ENCODE assay signal across 11 cellular contexts in the genomic region with DNA sequence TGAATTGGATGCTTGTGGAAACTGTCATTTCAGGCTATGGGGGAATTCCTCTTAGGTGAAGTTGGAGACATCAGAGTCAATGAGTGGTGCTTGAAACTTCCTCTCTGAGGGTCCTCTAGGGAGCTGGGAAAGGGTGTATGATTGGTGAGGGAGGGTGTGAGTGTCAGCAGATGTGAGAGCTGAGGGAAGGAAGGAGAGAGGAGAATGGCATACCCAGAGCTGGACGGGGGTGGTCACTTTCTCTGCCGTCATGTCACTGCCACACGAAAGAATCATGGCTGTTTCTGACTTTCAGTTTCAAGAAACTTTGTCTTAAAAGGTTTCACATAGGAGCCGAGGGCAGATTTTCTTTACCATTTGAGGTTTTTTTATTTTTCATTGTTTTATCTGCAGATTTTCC. TPM values are rescaled to one million over a fixed set of nuclear protein-coding genes. Genes with fewer than 3 reads are reported as not detected.
DNase-seq lines count a peak whose midpoint lies in the region; ATAC-seq and TF ChIP-seq lines count a peak whose summit lies in the region.
"Had no signal": no experiment of that assay in that cellular context is flagged by ENCODE, and none has a peak within 500 bp of the region (broad histone marks: within the 10 kb centered on the region; RNA-seq: fewer than 3 reads in every experiment).

No MANE protein-coding gene starts in this region.

- peak overlapping the region in 2 of 3 donors; percentile 0 to 51 for H3K27ac ChIP-seq in thyroid gland

- H3K27me3 ChIP-seq in thyroid gland, result no peaks in the 10 kb centered on the region

- peaks cover 23 to 25% of the 10 kb centered on the region in 2 donors for H3K4me1 ChIP-seq in thyroid gland

- H3K9me3 Mint-ChIP-seq in stimulated activated naive CD8-positive, alpha-beta T cell treated with anti-CD3 and anti-CD28 coated beads, Interleukin-15, Interleukin-2, amounts not matched to agents 100 ng/mL and 50 ng/mL, for 24 hours, result no peaks in the 10 kb centered on the region
- H3K9me3 Mint-ChIP-seq in stimulated activated naive CD8-positive, alpha-beta T cell treated with anti-CD3 and anti-CD28 coated beads, Interleukin-15, amount 100 ng/mL, for 72 hours, result no peaks in the 10 kb centered on the region
- H3K9me3 Mint-ChIP-seq in activated CD4-positive, alpha-beta memory T cell treated with anti-CD3 and anti-CD28 coated beads for 36 hours, result no peaks in the 10 kb centered on the region

- WGBS in thyroid gland, 2 donors, result 78 to 79% methylated on average over 4 of the region's 4 CpGs

- H3K9me3 ChIP-seq in thyroid gland, result no peaks in the 10 kb centered on the region

- no peak for ATAC-seq in stimulated activated naive CD8-positive, alpha-beta T cell treated with anti-CD3 and anti-CD28 coated beads, Interleukin-15, amount 100 ng/mL, for 72 hours
- peak; percentile 33 for ATAC-seq in HG02678 (IDR thresholded peaks at IDR 0.05; ENCODE audit: unreplicated experiment)
- no peak for ATAC-seq in GM19452 (IDR thresholded peaks at IDR 0.05; ENCODE audit: unreplicated experiment)
- ATAC-seq in GM21526 (IDR thresholded peaks at IDR 0.05; ENCODE audit: low FRiP score, unreplicated experiment), result no peak

- no peaks in the 10 kb centered on the region for H3K27me3 Mint-ChIP-seq in stimulated activated naive CD8-positive, alpha-beta T cell treated with anti-CD3 and anti-CD28 coated beads, Interleukin-15, Interleukin-2, amounts not matched to agents 100 ng/mL and 50 ng/mL, for 24 hours
- H3K27me3 Mint-ChIP-seq in stimulated activated naive CD8-positive, alpha-beta T cell treated with anti-CD3 and anti-CD28 coated beads, Interleukin-15, amount 100 ng/mL, for 72 hours, result no peaks in the 10 kb centered on the region
- no peaks in the 10 kb centered on the region for H3K27me3 Mint-ChIP-seq in activated CD4-positive, alpha-beta memory T cell treated with anti-CD3 and anti-CD28 coated beads for 36 hours

- no peak for TF ChIP-seq POLR2A in thyroid gland (IDR thresholded peaks at IDR 0.05)

- peak overlapping the region; percentile 23 for H3K27ac Mint-ChIP-seq in stimulated activated naive CD8-positive, alpha-beta T cell treated with anti-CD3 and anti-CD28 coated beads, Interleukin-15, Interleukin-2, amounts not matched to agents 100 ng/mL and 50 ng/mL, for 24 hours
- H3K27ac Mint-ChIP-seq in stimulated activated naive CD8-positive, alpha-beta T cell treated with anti-CD3 and anti-CD28 coated beads, Interleukin-15, amount 100 ng/mL, for 72 hours, result no peak overlapping the region
- no peak overlapping the region for H3K27ac Mint-ChIP-seq in activated CD4-positive, alpha-beta memory T cell treated with anti-CD3 and anti-CD28 coated beads for 36 hours

- peaks cover 6 to 9% of the 10 kb centered on the region in 2 donors for H3K36me3 ChIP-seq in thyroid gland

- POLR2A ChIA-PET in activated CD4-positive, alpha-beta memory T cell treated with anti-CD3 and anti-CD28 coated beads for 36 hours (lab: Charles Lee), result no interaction called here

- H3K4me3 ChIP-seq in thyroid gland (replicated peaks in 1 of 3), result no peak overlapping the region

- H3K4me1 Mint-ChIP-seq in stimulated activated naive CD8-positive, alpha-beta T cell treated with anti-CD3 and anti-CD28 coated beads, Interleukin-15, Interleukin-2, amounts not matched to agents 100 ng/mL and 50 ng/mL, for 24 hours (ENCODE audit: low read depth), result peaks cover 20% of the 10 kb centered on the region
- H3K4me1 Mint-ChIP-seq in stimulated activated naive CD8-positive, alpha-beta T cell treated with anti-CD3 and anti-CD28 coated beads, Interleukin-15, amount 100 ng/mL, for 72 hours, result peaks cover 22% of the 10 kb centered on the region
- peaks cover 23% of the 10 kb centered on the region for H3K4me1 Mint-ChIP-seq in activated CD4-positive, alpha-beta memory T cell treated with anti-CD3 and anti-CD28 coated beads for 36 hours (ENCODE audit: low read depth)

- H3K36me3 Mint-ChIP-seq in stimulated activated naive CD8-positive, alpha-beta T cell treated with anti-CD3 and anti-CD28 coated beads, Interleukin-15, Interleukin-2, amounts not matched to agents 100 ng/mL and 50 ng/mL, for 24 hours (ENCODE audit: low read depth), result peaks cover 54% of the 10 kb centered on the region
- peaks cover 44% of the 10 kb centered on the region for H3K36me3 Mint-ChIP-seq in activated CD4-positive, alpha-beta memory T cell treated with anti-CD3 and anti-CD28 coated beads for 36 hours

- no peak overlapping the region for H3K4me3 Mint-ChIP-seq in stimulated activated naive CD8-positive, alpha-beta T cell treated with anti-CD3 and anti-CD28 coated beads, Interleukin-15, Interleukin-2, amounts not matched to agents 100 ng/mL and 50 ng/mL, for 24 hours
- no peak overlapping the region for H3K4me3 Mint-ChIP-seq in stimulated activated naive CD8-positive, alpha-beta T cell treated with anti-CD3 and anti-CD28 coated beads, Interleukin-15, amount 100 ng/mL, for 72 hours
- H3K4me3 Mint-ChIP-seq in activated CD4-positive, alpha-beta memory T cell treated with anti-CD3 and anti-CD28 coated beads for 36 hours, result peak overlapping the region; percentile 3

- no peak for TF ChIP-seq CTCF in thyroid gland (IDR thresholded peaks at IDR 0.05)

- CTCF ChIA-PET in activated CD4-positive, alpha-beta memory T cell treated with anti-CD3 and anti-CD28 coated beads for 36 hours (lab: Charles Lee), result no interaction called here

- intact Hi-C loops in activated CD4-positive, alpha-beta memory T cell treated with anti-CD3 and anti-CD28 coated beads for 36 hours (cut with micrococcal nuclease), result no loop called here
- intact Hi-C loops in thyroid gland (cut with DNase I), result no loop called here

- no peak for DNase-seq in stimulated activated naive CD8-positive, alpha-beta T cell treated with anti-CD3 and anti-CD28 coated beads, Interleukin-15, amount 100 ng/mL, for 72 hours
- DNase-seq in activated CD4-positive, alpha-beta memory T cell treated with anti-CD3 and anti-CD28 coated beads for 36 hours, result peak; percentile 35
- DNase-seq in thyroid gland, result no peak
- no peak for DNase-seq in H4 (ENCODE audit: low spot score)
- DNase-seq: NCI-H524 treated with DMSO at 0.1 percent for 48 hours; stimulated activated CD4-positive, alpha-beta T cell treated with anti-CD3 and anti-CD28 coated beads, Interleukin-15, amount 100 ng/mL, for 24 hours; stimulated activated CD8-positive, alpha-beta memory T cell treated with anti-CD3 and anti-CD28 coated beads, Interleukin-4, amount 100 ng/mL, for 48 hours had no signal

RNA-seq across cellular contexts. Expression of gene DEK, which starts 50.3 kb away (rescaled TPM):
- 100 to 1,000 TPM; 180 to 182 TPM for total RNA-seq in activated CD4-positive, alpha-beta memory T cell treated with anti-CD3 and anti-CD28 coated beads for 36 hours
- 100 to 1,000 TPM; 165 to 211 (median 207) TPM for total RNA-seq in thyroid gland
- 123 and 141 TPM in 2 replicates for total RNA-seq in H4 (2014; rRNA removed; shearing (Covaris generic))

RNA-seq across cellular contexts. Expression of gene KDM1B, which starts 58.8 kb away (rescaled TPM):
- 10 to 100 TPM; 17.5 to 18.5 TPM for total RNA-seq in activated CD4-positive, alpha-beta memory T cell treated with anti-CD3 and anti-CD28 coated beads for 36 hours
- total RNA-seq in thyroid gland, result 10 to 100 TPM; 46.2 to 89.5 (median 70.8) TPM
- total RNA-seq in H4 (2014; rRNA removed; shearing (Covaris generic)), result 6.0 and 6.6 TPM in 2 replicates

RNA-seq across cellular contexts. Expression of gene TPMT, which starts 59.1 kb away (rescaled TPM):
- 1 to 10 TPM; 7.7 to 7.8 TPM for total RNA-seq in activated CD4-positive, alpha-beta memory T cell treated with anti-CD3 and anti-CD28 coated beads for 36 hours
- total RNA-seq in thyroid gland, result 100 to 1,000 TPM in 3 of 4 donors, 10 to 100 TPM in 1; 76.7 to 142 (median 113) TPM
- total RNA-seq in H4 (2014; rRNA removed; shearing (Covaris generic)), result 16.6 and 17.1 TPM in 2 replicates
